Comparison of ENCODE assay signal across 9 cellular contexts in genomic region chr2:54666131-54666637, GRCh38. TPM values are rescaled to one million over a fixed set of nuclear protein-coding genes. Genes with fewer than 3 reads are reported as not detected.
A peak's percentile ranks its signal among the peaks of the same experiment; 100 is the strongest.
DNase-seq lines count a peak whose midpoint lies in the region; ATAC-seq and TF ChIP-seq lines count a peak whose summit lies in the region.
"Had no signal": no experiment of that assay in that cellular context is flagged by ENCODE, and none has a peak within 500 bp of the region (broad histone marks: within the 10 kb centered on the region; RNA-seq: fewer than 3 reads in every experiment).

No MANE protein-coding gene starts in this region.

- H3K4me3 ChIP-seq in A673 (ENCODE audit: low read depth, low read length, poor library complexity, severe bottlenecking) = no peak overlapping the region
- no peak overlapping the region for H3K4me3 ChIP-seq in epithelial cell of esophagus (ENCODE audit: low read length)
- no peak overlapping the region for H3K4me3 ChIP-seq in muscle layer of colon (ENCODE audit: low read depth in 1 of 2, low read length in 2 of 2)
- no peak overlapping the region for H3K4me3 ChIP-seq in BE2C (ENCODE audit: low read depth, low read length)

- peak overlapping the region; percentile 76 for H3K27ac ChIP-seq in A673 (ENCODE audit: low read depth, low read length, poor library complexity, severe bottlenecking)
- peak overlapping the region; percentile 71 for H3K27ac ChIP-seq in muscle layer of colon (ENCODE audit: low read depth, low read length)

- POLR2A ChIA-PET in A673 (lab: Charles Lee; ENCODE audit: low non-redundant PET) = no interaction called here

- H3K36me3 ChIP-seq in A673 (ENCODE audit: insufficient read depth, low read length, poor library complexity, severe bottlenecking) (peaks cover 25% of the 10 kb centered on the region), muscle layer of colon (ENCODE audit: insufficient read depth, low read length) (peaks cover 50% of the 10 kb centered on the region), BE2C (peaks cover 30% of the 10 kb centered on the region)

- H3K27me3 ChIP-seq in A673 (replicated peaks; ENCODE audit: insufficient read depth, low read depth, low read length, poor library complexity) (no peaks in the 10 kb centered on the region), muscle layer of colon (ENCODE audit: control insufficient read depth in 1 of 2, insufficient read depth in 2 of 2, low read length in 2 of 2) (no peaks in the 10 kb centered on the region), BE2C (no peaks in the 10 kb centered on the region)

- H3K9me3 ChIP-seq in A673 (ENCODE audit: low read depth, low read length, poor library complexity, severe bottlenecking) (no peaks in the 10 kb centered on the region), muscle layer of colon (ENCODE audit: low read length) (no peaks in the 10 kb centered on the region), BE2C (no peaks in the 10 kb centered on the region)

- no peak overlapping the region for H3K9ac ChIP-seq in muscle layer of colon (ENCODE audit: low read length)

- no peak for ATAC-seq in HG03280 (IDR thresholded peaks at IDR 0.05; ENCODE audit: unreplicated experiment)

- no TSS peak for BruUV-seq in A673 (replicated peaks; lab: Mats Ljungman, UMichigan)

- DNase-seq in A673 (ENCODE audit: low spot score) = peak; percentile 86
- DNase-seq in NCI-H446 (lab: John Stamatoyannopoulos, UW) = peak; percentile 81 to 89
- peak; percentile 31 for DNase-seq in epithelial cell of esophagus (ENCODE audit: low read depth)
- no peak for DNase-seq in stimulated activated CD4-positive, alpha-beta T cell treated with anti-CD3 and anti-CD28 coated beads, Interleukin-4, amount 100 ng/mL, for 4 hours
- no peak for DNase-seq in NCI-H2029 (lab: John Stamatoyannopoulos, UW)
- no peak for DNase-seq in BE2C
- DNase-seq: T-helper 9 cell had no signal

- TF ChIP-seq CTCF in A673 (conservative IDR thresholded peaks at IDR 0.05; ENCODE audit: low read depth, low read length) (no peak), epithelial cell of esophagus (IDR thresholded peaks at IDR 0.05; ENCODE audit: insufficient read depth, low read depth, low read length, missing control alignments) (no peak), BE2C (IDR thresholded peaks at IDR 0.05; ENCODE audit: low read depth, low read length) (no peak)

- H3K4me1 ChIP-seq in A673 (ENCODE audit: insufficient read depth, low read length, poor library complexity, severe bottlenecking) (peaks cover 50% of the 10 kb centered on the region), muscle layer of colon (ENCODE audit: insufficient read depth, low read length) (peaks cover 51% of the 10 kb centered on the region), BE2C (peaks cover 4% of the 10 kb centered on the region; the same call in 1 of the 2 replicates)

- intact Hi-C loops in A673 (cut with micrococcal nuclease; ENCODE audit: unreplicated experiment) = no loop called here

- CTCF ChIA-PET in A673 (lab: Charles Lee) = interaction anchor here (0.5 to 2.3 kb wide), 5 partner anchors 38 to 559 kb away, joined by 3 to 12 read pairs (median 4); no protein-coding TSS in a partner anchor

RNA-seq across cellular contexts. Expression of gene EML6, which starts 57.3 kb away (rescaled TPM):
- total RNA-seq in A673 (2021) = 1.7 and 1.9 TPM in 2 replicates
- 56.5 TPM for polyA plus RNA-seq in BE2C (2012; ENCODE audit: insufficient read depth, insufficient read length, low read depth)

Comparison
In these comparisons a context has a peak if more than half of its experiments do, and no peak if none do; other contexts are left out.
1. DNase-seq: peak in A673 (single experiment), NCI-H446 (2 of 2) and epithelial cell of esophagus (single experiment); none in stimulated activated CD4-positive, alpha-beta T cell treated with anti-CD3 and anti-CD28 coated beads, Interleukin-4, amount 100 ng/mL, for 4 hours (0 of 2), NCI-H2029 (single experiment) and BE2C (single experiment).